ENCODE assay signal across 11 cellular contexts in genomic region chr3:118782755-118783202, GRCh38.
DNase-seq lines count a peak whose midpoint lies in the region; ATAC-seq, FAIRE-seq and TF ChIP-seq lines count a peak whose summit lies in the region.
"Had no signal": no experiment of that assay in that cellular context is flagged by ENCODE, and none has a peak within 500 bp of the region (broad histone marks: within the 10 kb centered on the region; RNA-seq: fewer than 3 reads in every experiment).

No MANE protein-coding gene starts in this region.

- no peaks in the 10 kb centered on the region for H3F3A ChIP-seq in smooth muscle cell (ENCODE audit: low read depth)

- H4K91ac ChIP-seq in neuronal stem cell (ENCODE audit: low read depth, low read length, poor library complexity), result no peak overlapping the region

- H2BK12ac ChIP-seq in neuronal stem cell (ENCODE audit: low read length), result no peak overlapping the region

- H2BK15ac ChIP-seq in neuronal stem cell (ENCODE audit: low read length), result no peak overlapping the region

- H3K9me3 ChIP-seq in astrocyte (ENCODE audit: insufficient read depth, low read depth, low read length), result no peaks in the 10 kb centered on the region
- H3K9me3 ChIP-seq in smooth muscle cell (replicated peaks; ENCODE audit: low read depth), result no peaks in the 10 kb centered on the region
- no peaks in the 10 kb centered on the region for H3K9me3 ChIP-seq in neuronal stem cell (replicated peaks in 1 of 2; ENCODE audit: control insufficient read depth in 2 of 2, insufficient read depth in 1 of 2, low read depth in 1 of 2, low read length in 2 of 2)

- H2AK5ac ChIP-seq in neuronal stem cell (ENCODE audit: low read depth, low read length), result no peak overlapping the region

- no peaks in the 10 kb centered on the region for H3K36me3 Mint-ChIP-seq in astrocyte (ENCODE audit: low read depth, unreplicated experiment)
- H3K36me3 Mint-ChIP-seq: activated naive CD8-positive, alpha-beta T cell treated with anti-CD3 and anti-CD28 coated beads, Interleukin-2, amount 10 ng/mL, durations not matched to agents 7 days and 5 days; naive thymus-derived CD4-positive, alpha-beta T cell had no signal

- no peak for FAIRE-seq in astrocyte (lab: Jason Lieb, UNC)

- no peaks in the 10 kb centered on the region for H3K4me1 ChIP-seq in astrocyte (ENCODE audit: insufficient read depth, low read length)
- no peaks in the 10 kb centered on the region for H3K4me1 ChIP-seq in smooth muscle cell (ENCODE audit: low read depth)
- H3K4me1 ChIP-seq in neuronal stem cell (ENCODE audit: control insufficient read depth in 2 of 2, insufficient read depth in 1 of 2, low read depth in 1 of 2, low read length in 2 of 2), result peaks cover 0 to 5% of the 10 kb centered on the region in 2 donors

- ATAC-seq in GM18502 (IDR thresholded peaks at IDR 0.05; ENCODE audit: poor library complexity, unreplicated experiment), result peak; percentile 94
- peak; percentile 96 for ATAC-seq in GM21423 (IDR thresholded peaks at IDR 0.05; ENCODE audit: unreplicated experiment)
- peak; percentile 96 for ATAC-seq in HG03159 (IDR thresholded peaks at IDR 0.05; ENCODE audit: unreplicated experiment)
- ATAC-seq: naive thymus-derived CD4-positive, alpha-beta T cell had no signal

- no peak overlapping the region for H3K23ac ChIP-seq in neuronal stem cell (ENCODE audit: low read depth, low read length, poor library complexity)

- H3K27me3 Mint-ChIP-seq in astrocyte (ENCODE audit: low read depth, unreplicated experiment), result no peaks in the 10 kb centered on the region

- no peaks in the 10 kb centered on the region for H3K36me3 ChIP-seq in astrocyte (ENCODE audit: insufficient read depth, low read length)
- H3K36me3 ChIP-seq in smooth muscle cell (ENCODE audit: low read depth), result no peaks in the 10 kb centered on the region
- no peaks in the 10 kb centered on the region for H3K36me3 ChIP-seq in neuronal stem cell (replicated peaks in 1 of 2; ENCODE audit: control insufficient read depth in 2 of 2, insufficient read depth in 2 of 2, low read length in 2 of 2)

- H3K9ac ChIP-seq in astrocyte (ENCODE audit: low read length) (no peak overlapping the region), smooth muscle cell (ENCODE audit: low read depth) (no peak overlapping the region), neuronal stem cell (ENCODE audit: low read depth, low read length, poor library complexity) (no peak overlapping the region)

- H3K79me1 ChIP-seq in neuronal stem cell (ENCODE audit: low read depth, low read length), result no peaks in the 10 kb centered on the region

- H3K18ac ChIP-seq in neuronal stem cell (ENCODE audit: low read length), result no peak overlapping the region

- H2BK5ac ChIP-seq in neuronal stem cell (ENCODE audit: low read length), result no peak overlapping the region

- H3K4me3 ChIP-seq in astrocyte (ENCODE audit: insufficient read depth, low read depth, low read length) (no peak overlapping the region), smooth muscle cell (no peak overlapping the region), neuronal stem cell (ENCODE audit: low read length in 2 of 2) (no peak overlapping the region)

- no peak overlapping the region for H3K27ac ChIP-seq in astrocyte (ENCODE audit: low read depth, low read length)
- no peak overlapping the region for H3K27ac ChIP-seq in smooth muscle cell (ENCODE audit: low read depth)
- no peak overlapping the region for H3K27ac ChIP-seq in neuronal stem cell (replicated peaks; ENCODE audit: low read length)

- no peak overlapping the region for H3K4me3 Mint-ChIP-seq in astrocyte (ENCODE audit: unreplicated experiment)
- H3K4me3 Mint-ChIP-seq: activated naive CD8-positive, alpha-beta T cell treated with anti-CD3 and anti-CD28 coated beads, Interleukin-2, amount 10 ng/mL, durations not matched to agents 7 days and 5 days; naive thymus-derived CD4-positive, alpha-beta T cell; T-helper 1 cell treated with Interleukin-12 subunit alpha and Interleukin-12 subunit beta and Interleukin-4 antibody, amounts not matched to agents 30 μg/mL and 1 μg/mL, for 36 hours had no signal

- no peak overlapping the region for H4K8ac ChIP-seq in neuronal stem cell (ENCODE audit: low read depth, low read length)

- H4K20me1 ChIP-seq in astrocyte (ENCODE audit: insufficient read depth, low read length) (no peaks in the 10 kb centered on the region), smooth muscle cell (ENCODE audit: low read depth) (no peaks in the 10 kb centered on the region)

- H3K4ac ChIP-seq in neuronal stem cell (ENCODE audit: low read length), result no peak overlapping the region

- H2BK120ac ChIP-seq in neuronal stem cell (ENCODE audit: low read depth, low read length), result no peak overlapping the region

- H3K14ac ChIP-seq in neuronal stem cell (ENCODE audit: low read length), result no peak overlapping the region

- DNase-seq in astrocyte (ENCODE audit: low read depth) (peak; percentile 8), smooth muscle cell (lab: John Stamatoyannopoulos, UW; ENCODE audit: unreplicated experiment) (no peak), NCI-H526 treated with DMSO at 0.1 percent for 48 hours (lab: John Stamatoyannopoulos, UW) (no peak), neuronal stem cell (ENCODE audit: low spot score) (no peak), UCSD-AML1 (lab: John Stamatoyannopoulos, UW; ENCODE audit: unreplicated experiment) (no peak)
- DNase-seq: activated naive CD8-positive, alpha-beta T cell treated with anti-CD3 and anti-CD28 coated beads, Interleukin-2, amount 10 ng/mL, durations not matched to agents 7 days and 5 days; naive thymus-derived CD4-positive, alpha-beta T cell had no signal

- no peak for TF ChIP-seq CTCF in astrocyte (IDR thresholded peaks at IDR 0.05; ENCODE audit: insufficient read depth, low read depth, low read length)
- TF ChIP-seq CTCF in smooth muscle cell (IDR thresholded peaks at IDR 0.05; ENCODE audit: borderline replicate concordance, insufficient read depth, poor library complexity, severe bottlenecking), result no peak

- no peak overlapping the region for H3K27ac Mint-ChIP-seq in astrocyte (ENCODE audit: unreplicated experiment)
- H3K27ac Mint-ChIP-seq: activated naive CD8-positive, alpha-beta T cell treated with anti-CD3 and anti-CD28 coated beads, Interleukin-2, amount 10 ng/mL, durations not matched to agents 7 days and 5 days; naive thymus-derived CD4-positive, alpha-beta T cell; T-helper 1 cell treated with Interleukin-12 subunit alpha and Interleukin-12 subunit beta and Interleukin-4 antibody, amounts not matched to agents 30 μg/mL and 1 μg/mL, for 36 hours had no signal

- no peak overlapping the region for H3K4me2 ChIP-seq in astrocyte (ENCODE audit: low read length)
- H3K4me2 ChIP-seq in smooth muscle cell, result no peak overlapping the region
- H3K4me2 ChIP-seq in neuronal stem cell (ENCODE audit: insufficient read depth, low read length, poor library complexity, severe bottlenecking), result no peak overlapping the region

- H3K79me2 ChIP-seq in astrocyte (ENCODE audit: insufficient read depth, low read length) (no peaks in the 10 kb centered on the region), smooth muscle cell (ENCODE audit: low read depth) (no peaks in the 10 kb centered on the region)

- H3K27me3 ChIP-seq in astrocyte (ENCODE audit: insufficient read depth, low read length) (no peaks in the 10 kb centered on the region), smooth muscle cell (ENCODE audit: low read depth) (no peaks in the 10 kb centered on the region), neuronal stem cell (ENCODE audit: control insufficient read depth in 3 of 3, insufficient read depth in 3 of 3, low read depth in 1 of 3, low read length in 3 of 3) (no peaks in the 10 kb centered on the region)

- no peaks in the 10 kb centered on the region for H3K9me3 Mint-ChIP-seq in astrocyte (ENCODE audit: unreplicated experiment)
- H3K9me3 Mint-ChIP-seq: activated naive CD8-positive, alpha-beta T cell treated with anti-CD3 and anti-CD28 coated beads, Interleukin-2, amount 10 ng/mL, durations not matched to agents 7 days and 5 days; T-helper 1 cell treated with Interleukin-12 subunit alpha and Interleukin-12 subunit beta and Interleukin-4 antibody, amounts not matched to agents 30 μg/mL and 1 μg/mL, for 36 hours had no signal

- H2AFZ ChIP-seq in astrocyte (ENCODE audit: low read depth, low read length) (no peak overlapping the region), smooth muscle cell (ENCODE audit: low read depth) (no peak overlapping the region), neuronal stem cell (ENCODE audit: low read length) (no peak overlapping the region)

- peaks cover 24% of the 10 kb centered on the region for H3K4me1 Mint-ChIP-seq in astrocyte (ENCODE audit: low read depth, unreplicated experiment)
- H3K4me1 Mint-ChIP-seq: activated naive CD8-positive, alpha-beta T cell treated with anti-CD3 and anti-CD28 coated beads, Interleukin-2, amount 10 ng/mL, durations not matched to agents 7 days and 5 days; naive thymus-derived CD4-positive, alpha-beta T cell had no signal

- 35% methylated on average over 2 of the region's 2 CpGs for WGBS in smooth muscle cell (ENCODE audit: low lambda C conversion rate)
- WGBS in neuronal stem cell (ENCODE audit: extremely low coverage in 2 of 2, insufficient read length in 2 of 2, insufficient replicate concordance in 1 of 2), 2 donors, result no CpG with 5 or more reads among the region's 2 CpGs
